In the genomic region with DNA sequence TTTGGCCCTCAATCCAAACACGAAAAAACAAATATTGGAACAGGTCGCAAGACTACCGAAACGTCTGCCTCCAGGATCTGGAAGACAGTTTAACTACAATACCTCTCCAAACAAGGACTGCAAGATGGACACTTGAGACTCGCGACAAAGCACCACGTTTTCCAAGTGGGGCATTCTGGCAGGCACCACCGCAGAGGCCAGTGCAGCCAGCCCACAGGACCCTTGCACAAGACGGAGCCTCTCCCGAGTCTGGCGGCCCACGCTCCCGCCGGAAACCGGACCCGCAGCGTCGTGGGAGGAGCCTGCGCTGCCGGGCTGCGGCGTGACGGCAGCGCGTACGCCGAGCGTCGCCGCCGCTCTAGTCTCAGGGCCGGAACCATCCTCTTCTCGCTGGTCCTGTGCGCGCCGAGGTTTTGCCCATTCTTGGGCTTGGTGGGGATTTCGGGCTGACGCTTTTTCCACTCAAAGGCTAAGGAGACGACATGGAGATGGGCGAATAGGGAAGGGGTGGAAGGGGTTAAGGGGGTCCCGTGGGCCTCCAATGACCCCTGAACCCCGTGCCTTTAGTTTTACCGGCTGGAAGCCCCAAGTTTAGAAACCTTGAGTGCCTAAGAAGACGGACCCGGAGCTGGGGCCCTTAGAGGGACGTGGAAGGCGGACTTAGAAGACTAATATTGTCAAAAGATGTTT, we compare ENCODE assay signal across 8 cellular contexts. TPM values are rescaled to one million over a fixed set of nuclear protein-coding genes. Genes with fewer than 3 reads are reported as not detected.
DNase-seq lines count a peak whose midpoint lies in the region; ATAC-seq and TF ChIP-seq lines count a peak whose summit lies in the region.

ORC5 (minus strand) TSS at position 283 of the 690 bp plus-strand sequence; CDS start at position 174, 109 bp downstream.

- H3K27ac Mint-ChIP-seq in activated T-helper 1 cell treated with anti-CD3 and anti-CD28 coated beads, Interleukin-12 subunit alpha, Interleukin-12 subunit beta, Interleukin-2, Interleukin-4 antibody, amounts not matched to agents 30 ng/mL and 10 ng/mL and 1 ng/mL, durations not matched to agents 14 hours and 24 hours and 36 hours, result peak within 1 kb of the TSS; percentile 92
- H3K27ac Mint-ChIP-seq in natural killer cell, result peak within 1 kb of the TSS; percentile 96 to 98

- peak within 1 kb of the TSS; percentile 94 for H3K4me3 Mint-ChIP-seq in activated T-helper 1 cell treated with anti-CD3 and anti-CD28 coated beads, Interleukin-12 subunit alpha, Interleukin-12 subunit beta, Interleukin-2, Interleukin-4 antibody, amounts not matched to agents 30 ng/mL and 10 ng/mL and 1 ng/mL, durations not matched to agents 14 hours and 24 hours and 36 hours
- peak within 1 kb of the TSS; percentile 96 for H3K4me3 Mint-ChIP-seq in natural killer cell

- no peaks in the 10 kb centered on the region for H3K9me3 Mint-ChIP-seq in activated T-helper 1 cell treated with anti-CD3 and anti-CD28 coated beads, Interleukin-12 subunit alpha, Interleukin-12 subunit beta, Interleukin-2, Interleukin-4 antibody, amounts not matched to agents 30 ng/mL and 10 ng/mL and 1 ng/mL, durations not matched to agents 14 hours and 24 hours and 36 hours
- H3K9me3 Mint-ChIP-seq in natural killer cell, result no peaks in the 10 kb centered on the region

- peak within 1 kb of the TSS; percentile 99 for H3K4me3 ChIP-seq in fibroblast of mammary gland (ENCODE audit: control insufficient read depth, low read depth, low read length)

- peaks cover 7% of the 10 kb centered on the region for H3K36me3 Mint-ChIP-seq in activated T-helper 1 cell treated with anti-CD3 and anti-CD28 coated beads, Interleukin-12 subunit alpha, Interleukin-12 subunit beta, Interleukin-2, Interleukin-4 antibody, amounts not matched to agents 30 ng/mL and 10 ng/mL and 1 ng/mL, durations not matched to agents 14 hours and 24 hours and 36 hours (ENCODE audit: low read depth)
- H3K36me3 Mint-ChIP-seq in natural killer cell, result peaks cover 1% of the 10 kb centered on the region

- DNase-seq in DMS53 (lab: John Stamatoyannopoulos, UW) (peak; percentile 96), RKO (ENCODE audit: low spot score) (peak; percentile 89), fibroblast of mammary gland (ENCODE audit: low read depth) (peak; percentile 74), natural killer cell (peak; percentile 69)
- peak; percentile 79 for DNase-seq in activated T-helper 1 cell treated with anti-CD3 and anti-CD28 coated beads, Interleukin-12 subunit alpha, Interleukin-12 subunit beta, Interleukin-2, Interleukin-4 antibody, amounts not matched to agents 30 ng/mL and 10 ng/mL and 1 ng/mL, durations not matched to agents 14 hours and 24 hours and 36 hours (ENCODE audit: low spot score)
- DNase-seq in stimulated activated naive CD4-positive, alpha-beta T cell treated with Interleukin-2 at 50 U/mL for 16 hours (lab: John Stamatoyannopoulos, UW), result peak; percentile 74

- TF ChIP-seq CTCF in fibroblast of mammary gland (conservative IDR thresholded peaks at IDR 0.05; ENCODE audit: control insufficient read depth, insufficient read depth, low read depth, low read length), result no peak
- no peak for TF ChIP-seq CTCF in natural killer cell (IDR thresholded peaks at IDR 0.05)

- no peak for TF ChIP-seq EP300 in Ishikawa (IDR thresholded peaks at IDR 0.05; ENCODE audit: borderline replicate concordance)

- peaks cover 8% of the 10 kb centered on the region for H3K27me3 Mint-ChIP-seq in activated T-helper 1 cell treated with anti-CD3 and anti-CD28 coated beads, Interleukin-12 subunit alpha, Interleukin-12 subunit beta, Interleukin-2, Interleukin-4 antibody, amounts not matched to agents 30 ng/mL and 10 ng/mL and 1 ng/mL, durations not matched to agents 14 hours and 24 hours and 36 hours (ENCODE audit: insufficient read depth)
- H3K27me3 Mint-ChIP-seq in natural killer cell (ENCODE audit: low read depth in 2 of 2), result peaks cover 11 to 31% of the 10 kb centered on the region in 2 donors

- intact Hi-C loops in activated T-helper 1 cell treated with anti-CD3 and anti-CD28 coated beads, Interleukin-12 subunit alpha, Interleukin-12 subunit beta, Interleukin-2, Interleukin-4 antibody, amounts not matched to agents 30 ng/mL and 10 ng/mL and 1 ng/mL, durations not matched to agents 14 hours and 24 hours and 36 hours (cut with micrococcal nuclease), result loop anchor here (1.0 to 10.0 kb wide), 8 partner anchors 12 to 1327 kb away; partner anchors contain the start of genes ARMC10, KMT2E, PMPCB and PSMC2
- intact Hi-C loops in natural killer cell (cut with micrococcal nuclease), result no loop called here

- H3K4me1 Mint-ChIP-seq in activated T-helper 1 cell treated with anti-CD3 and anti-CD28 coated beads, Interleukin-12 subunit alpha, Interleukin-12 subunit beta, Interleukin-2, Interleukin-4 antibody, amounts not matched to agents 30 ng/mL and 10 ng/mL and 1 ng/mL, durations not matched to agents 14 hours and 24 hours and 36 hours (ENCODE audit: low read depth), result peaks cover 43% of the 10 kb centered on the region
- H3K4me1 Mint-ChIP-seq in natural killer cell, result peaks cover 25 to 32% of the 10 kb centered on the region in 2 donors

- TF ChIP-seq RAD21 in Ishikawa (IDR thresholded peaks at IDR 0.05; ENCODE audit: low read depth), result no peak

- peak; percentile 99 for ATAC-seq in GM21576 (IDR thresholded peaks at IDR 0.05; ENCODE audit: unreplicated experiment)
- peak; percentile 92 to 97 (median 94) for ATAC-seq in natural killer cell

TF ChIP-seq in Ishikawa, 13 proteins besides CTCF, POLR2A, EP300 and RAD21:
- TF ChIP-seq YY1 (IDR thresholded peaks at IDR 0.05; ENCODE audit: low read depth), result peak; percentile 49; the same call in 1 of the 2 replicates
- no peak for TF ChIP-seq USF1 (IDR thresholded peaks at IDR 0.05)
- TF ChIP-seq CEBPB (IDR thresholded peaks at IDR 0.05), result no peak
- TF ChIP-seq, protein P1, sequence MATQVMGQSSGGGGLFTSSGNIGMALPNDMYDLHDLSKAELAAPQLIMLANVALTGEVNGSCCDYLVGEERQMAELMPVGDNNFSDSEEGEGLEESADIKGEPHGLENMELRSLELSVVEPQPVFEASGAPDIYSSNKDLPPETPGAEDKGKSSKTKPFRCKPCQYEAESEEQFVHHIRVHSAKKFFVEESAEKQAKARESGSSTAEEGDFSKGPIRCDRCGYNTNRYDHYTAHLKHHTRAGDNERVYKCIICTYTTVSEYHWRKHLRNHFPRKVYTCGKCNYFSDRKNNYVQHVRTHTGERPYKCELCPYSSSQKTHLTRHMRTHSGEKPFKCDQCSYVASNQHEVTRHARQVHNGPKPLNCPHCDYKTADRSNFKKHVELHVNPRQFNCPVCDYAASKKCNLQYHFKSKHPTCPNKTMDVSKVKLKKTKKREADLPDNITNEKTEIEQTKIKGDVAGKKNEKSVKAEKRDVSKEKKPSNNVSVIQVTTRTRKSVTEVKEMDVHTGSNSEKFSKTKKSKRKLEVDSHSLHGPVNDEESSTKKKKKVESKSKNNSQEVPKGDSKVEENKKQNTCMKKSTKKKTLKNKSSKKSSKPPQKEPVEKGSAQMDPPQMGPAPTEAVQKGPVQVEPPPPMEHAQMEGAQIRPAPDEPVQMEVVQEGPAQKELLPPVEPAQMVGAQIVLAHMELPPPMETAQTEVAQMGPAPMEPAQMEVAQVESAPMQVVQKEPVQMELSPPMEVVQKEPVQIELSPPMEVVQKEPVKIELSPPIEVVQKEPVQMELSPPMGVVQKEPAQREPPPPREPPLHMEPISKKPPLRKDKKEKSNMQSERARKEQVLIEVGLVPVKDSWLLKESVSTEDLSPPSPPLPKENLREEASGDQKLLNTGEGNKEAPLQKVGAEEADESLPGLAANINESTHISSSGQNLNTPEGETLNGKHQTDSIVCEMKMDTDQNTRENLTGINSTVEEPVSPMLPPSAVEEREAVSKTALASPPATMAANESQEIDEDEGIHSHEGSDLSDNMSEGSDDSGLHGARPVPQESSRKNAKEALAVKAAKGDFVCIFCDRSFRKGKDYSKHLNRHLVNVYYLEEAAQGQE (IDR thresholded peaks at IDR 0.05; ENCODE audit: low read depth), result no peak
- TF ChIP-seq, protein P2, sequence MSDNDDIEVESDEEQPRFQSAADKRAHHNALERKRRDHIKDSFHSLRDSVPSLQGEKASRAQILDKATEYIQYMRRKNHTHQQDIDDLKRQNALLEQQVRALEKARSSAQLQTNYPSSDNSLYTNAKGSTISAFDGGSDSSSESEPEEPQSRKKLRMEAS (IDR thresholded peaks at IDR 0.05), result peak; percentile 84
- TF ChIP-seq TCF12 (IDR thresholded peaks at IDR 0.05; ENCODE audit: low read depth), result peak; percentile 29; the same call in 1 of the 2 replicates
- TF ChIP-seq FOXM1 (IDR thresholded peaks at IDR 0.05; ENCODE audit: borderline replicate concordance, low read depth), result no peak
- TF ChIP-seq EGR1 (IDR thresholded peaks at IDR 0.05), result peak; percentile 81
- peak; percentile 77 for TF ChIP-seq CREB1 (IDR thresholded peaks at IDR 0.05; ENCODE audit: low read depth)
- no peak for TF ChIP-seq ZBTB7A (IDR thresholded peaks at IDR 0.05; ENCODE audit: low read depth)
- no peak; the same call in 1 of the 2 replicates for TF ChIP-seq TEAD4 (IDR thresholded peaks at IDR 0.05)
- TF ChIP-seq TAF1 (IDR thresholded peaks at IDR 0.05; ENCODE audit: low read depth), result peak; percentile 96
- TF ChIP-seq NFIC (IDR thresholded peaks at IDR 0.05), result no peak

RNA-seq across cellular contexts. Expression of gene ORC5, which starts in this region (rescaled TPM):
- total RNA-seq in activated T-helper 1 cell treated with anti-CD3 and anti-CD28 coated beads, Interleukin-12 subunit alpha, Interleukin-12 subunit beta, Interleukin-2, Interleukin-4 antibody, amounts not matched to agents 30 ng/mL and 10 ng/mL and 1 ng/mL, durations not matched to agents 14 hours and 24 hours and 36 hours, result 32.5 and 35.8 TPM in 2 replicates
- total RNA-seq in natural killer cell, result 10 to 100 TPM in 2 of 3 donors, 1 to 10 TPM in 1; 7.3 to 13.6 (median 11.8) TPM

Comparison
In these comparisons a context has a peak if more than half of its experiments do, and no peak if none do; other contexts are left out.
1. Peak in every context shown above with its lines: DNase-seq, ATAC-seq and H3K4me3 ChIP-seq.